1 cellular context compared by ENCODE assay signal in genomic region chr1:17062751-17063150, GRCh38.
A peak's percentile ranks its signal among the peaks of the same experiment; 100 is the strongest.
TF ChIP-seq lines count a peak whose summit lies in the region.

No MANE protein-coding gene starts in this region.

TF ChIP-seq in K562, 482 proteins besides CTCF, POLR2A, EP300 and RAD21:
- TF ChIP-seq ETV1 (tag; conservative IDR thresholded peaks at IDR 0.05; ENCODE audit: low read depth) (0 out of 2 replicates have a peak, but pooled peaks have one; percentile 38), ZBTB7A (IDR thresholded peaks at IDR 0.05; ENCODE audit: borderline replicate concordance, control insufficient read depth, low read depth, low read length) (peak; percentile 60; the same call in 1 of the 2 replicates)
